Comparison of ENCODE assay signal across 1 cellular context in the genomic region with DNA sequence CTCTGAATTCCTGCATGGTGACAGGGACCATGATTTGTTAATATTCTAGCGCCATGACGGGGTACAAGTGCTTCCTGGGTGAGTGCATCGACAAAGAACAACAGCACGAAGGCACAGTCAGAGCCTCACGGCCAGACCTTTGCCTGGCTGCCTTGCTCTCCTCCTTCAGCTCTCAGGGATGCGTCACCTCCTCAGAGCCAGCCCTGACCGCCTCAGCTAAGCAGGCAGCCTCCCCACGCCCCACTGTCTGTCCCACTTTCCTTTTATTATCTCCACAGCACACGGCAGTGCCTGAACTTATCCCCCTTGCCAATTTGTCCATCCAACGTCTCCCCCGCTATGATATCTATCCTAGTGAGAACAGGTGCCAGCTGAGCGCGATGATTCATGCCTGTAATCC.
TF ChIP-seq lines count a peak whose summit lies in the region.

No MANE protein-coding gene starts in this region.

TF ChIP-seq in H1, 55 proteins besides CTCF, POLR2A, EP300 and RAD21:
- TF ChIP-seq SUZ12 (IDR thresholded peaks at IDR 0.05; ENCODE audit: low read length) (no peak), SP1 (IDR thresholded peaks at IDR 0.05; ENCODE audit: low read depth, low read length) (no peak), RBBP5 (IDR thresholded peaks at IDR 0.05; ENCODE audit: borderline replicate concordance, low read depth, low read length) (no peak), KDM4A (IDR thresholded peaks at IDR 0.05; ENCODE audit: low read depth, low read length, severe bottlenecking) (no peak), SIN3A (conservative IDR thresholded peaks at IDR 0.05 in 1 of 2, IDR thresholded peaks at IDR 0.05 in 1 of 2; ENCODE audit: low read depth in 1 of 2, low read length in 2 of 2) (no peak), TBP (IDR thresholded peaks at IDR 0.05; ENCODE audit: low read depth, low read length) (no peak), POU5F1 (IDR thresholded peaks at IDR 0.05; ENCODE audit: low read depth, low read length) (no peak)
- TF ChIP-seq, protein P1, sequence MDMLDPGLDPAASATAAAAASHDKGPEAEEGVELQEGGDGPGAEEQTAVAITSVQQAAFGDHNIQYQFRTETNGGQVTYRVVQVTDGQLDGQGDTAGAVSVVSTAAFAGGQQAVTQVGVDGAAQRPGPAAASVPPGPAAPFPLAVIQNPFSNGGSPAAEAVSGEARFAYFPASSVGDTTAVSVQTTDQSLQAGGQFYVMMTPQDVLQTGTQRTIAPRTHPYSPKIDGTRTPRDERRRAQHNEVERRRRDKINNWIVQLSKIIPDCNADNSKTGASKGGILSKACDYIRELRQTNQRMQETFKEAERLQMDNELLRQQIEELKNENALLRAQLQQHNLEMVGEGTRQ (IDR thresholded peaks at IDR 0.05; ENCODE audit: low read length): no peak
